In the genomic region with DNA sequence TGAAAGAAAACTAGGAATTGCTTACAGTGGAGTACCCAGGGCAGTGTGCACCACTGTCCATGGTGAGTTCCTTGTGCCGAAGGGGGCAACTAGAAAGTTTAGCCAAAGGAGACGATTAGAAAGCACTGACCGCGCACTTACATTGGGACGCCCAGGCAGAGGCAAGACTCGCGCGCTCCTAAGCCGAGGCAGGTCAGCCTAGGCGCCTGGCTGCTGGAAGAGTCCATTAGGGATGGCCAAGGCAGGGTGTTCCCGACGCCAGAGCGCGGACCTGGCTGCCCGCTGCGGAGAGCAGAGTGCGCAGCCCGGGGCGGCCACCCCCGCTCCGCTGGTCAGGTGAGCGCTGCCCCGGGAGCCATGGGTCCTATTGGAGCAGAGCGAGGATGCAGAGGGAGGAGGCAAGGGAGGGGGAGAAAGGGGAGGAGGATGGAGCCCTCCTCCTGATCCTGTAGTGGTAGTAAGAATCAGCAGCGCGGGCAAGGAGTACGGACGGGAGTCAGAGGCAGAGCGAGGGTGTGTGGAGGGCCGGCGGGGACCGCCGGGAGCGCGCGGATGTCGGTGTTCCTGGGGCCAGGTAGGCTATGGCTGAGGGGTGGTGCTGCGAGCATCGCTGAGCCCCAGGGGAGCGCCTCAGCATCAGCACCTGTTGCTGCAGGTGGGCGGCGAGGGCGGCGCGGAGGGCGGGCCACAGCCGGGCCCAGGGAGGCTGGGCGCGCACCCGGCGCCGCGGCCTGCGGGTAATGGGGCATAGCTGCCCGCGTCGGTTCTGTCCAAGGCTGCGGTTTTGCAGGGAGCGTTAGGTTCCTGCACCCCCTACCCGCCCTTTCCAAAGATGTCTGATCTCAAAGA, we compare ENCODE assay signal across 8 cellular contexts. TPM values are rescaled to one million over a fixed set of nuclear protein-coding genes. Genes with fewer than 3 reads are reported as not detected.
A peak's percentile ranks its signal among the peaks of the same experiment; 100 is the strongest.
DNase-seq lines count a peak whose midpoint lies in the region; ATAC-seq and TF ChIP-seq lines count a peak whose summit lies in the region.

A gene with protein sequence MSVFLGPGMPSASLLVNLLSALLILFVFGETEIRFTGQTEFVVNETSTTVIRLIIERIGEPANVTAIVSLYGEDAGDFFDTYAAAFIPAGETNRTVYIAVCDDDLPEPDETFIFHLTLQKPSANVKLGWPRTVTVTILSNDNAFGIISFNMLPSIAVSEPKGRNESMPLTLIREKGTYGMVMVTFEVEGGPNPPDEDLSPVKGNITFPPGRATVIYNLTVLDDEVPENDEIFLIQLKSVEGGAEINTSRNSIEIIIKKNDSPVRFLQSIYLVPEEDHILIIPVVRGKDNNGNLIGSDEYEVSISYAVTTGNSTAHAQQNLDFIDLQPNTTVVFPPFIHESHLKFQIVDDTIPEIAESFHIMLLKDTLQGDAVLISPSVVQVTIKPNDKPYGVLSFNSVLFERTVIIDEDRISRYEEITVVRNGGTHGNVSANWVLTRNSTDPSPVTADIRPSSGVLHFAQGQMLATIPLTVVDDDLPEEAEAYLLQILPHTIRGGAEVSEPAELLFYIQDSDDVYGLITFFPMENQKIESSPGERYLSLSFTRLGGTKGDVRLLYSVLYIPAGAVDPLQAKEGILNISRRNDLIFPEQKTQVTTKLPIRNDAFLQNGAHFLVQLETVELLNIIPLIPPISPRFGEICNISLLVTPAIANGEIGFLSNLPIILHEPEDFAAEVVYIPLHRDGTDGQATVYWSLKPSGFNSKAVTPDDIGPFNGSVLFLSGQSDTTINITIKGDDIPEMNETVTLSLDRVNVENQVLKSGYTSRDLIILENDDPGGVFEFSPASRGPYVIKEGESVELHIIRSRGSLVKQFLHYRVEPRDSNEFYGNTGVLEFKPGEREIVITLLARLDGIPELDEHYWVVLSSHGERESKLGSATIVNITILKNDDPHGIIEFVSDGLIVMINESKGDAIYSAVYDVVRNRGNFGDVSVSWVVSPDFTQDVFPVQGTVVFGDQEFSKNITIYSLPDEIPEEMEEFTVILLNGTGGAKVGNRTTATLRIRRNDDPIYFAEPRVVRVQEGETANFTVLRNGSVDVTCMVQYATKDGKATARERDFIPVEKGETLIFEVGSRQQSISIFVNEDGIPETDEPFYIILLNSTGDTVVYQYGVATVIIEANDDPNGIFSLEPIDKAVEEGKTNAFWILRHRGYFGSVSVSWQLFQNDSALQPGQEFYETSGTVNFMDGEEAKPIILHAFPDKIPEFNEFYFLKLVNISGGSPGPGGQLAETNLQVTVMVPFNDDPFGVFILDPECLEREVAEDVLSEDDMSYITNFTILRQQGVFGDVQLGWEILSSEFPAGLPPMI (N-terminal part only) (plus strand): TSS at position 454 of the 849 bp plus-strand sequence. CDS start 99 bp downstream, at position 553.

- no peak within 1 kb of the TSS for H3K27ac Mint-ChIP-seq in activated naive CD8-positive, alpha-beta T cell treated with anti-CD3 and anti-CD28 coated beads, Interleukin-2, amount 50 U/mL, for 24 hours

- intact Hi-C loops in heart left ventricle (cut with DNase I) (no loop called here), ovary (cut with DNase I) (no loop called here)

- no peaks in the 10 kb centered on the region for H3K36me3 Mint-ChIP-seq in activated naive CD8-positive, alpha-beta T cell treated with anti-CD3 and anti-CD28 coated beads, Interleukin-2, amount 50 U/mL, for 24 hours (ENCODE audit: low read depth)

- H3K27me3 ChIP-seq in BE2C = peaks cover 93% of the 10 kb centered on the region
- H3K27me3 ChIP-seq in heart left ventricle = peaks cover 7 to 76% (median 37%) of the 10 kb centered on the region in 9 donors
- no peaks in the 10 kb centered on the region for H3K27me3 ChIP-seq in ovary

- no peak for TF ChIP-seq POLR2A in heart left ventricle (IDR thresholded peaks at IDR 0.05)
- no peak for TF ChIP-seq POLR2A in ovary (IDR thresholded peaks at IDR 0.05)

- no peaks in the 10 kb centered on the region for H3K9me3 ChIP-seq in BE2C
- no peaks in the 10 kb centered on the region for H3K9me3 ChIP-seq in heart left ventricle
- H3K9me3 ChIP-seq in ovary = no peaks in the 10 kb centered on the region

- H3K4me1 ChIP-seq in BE2C (no peaks in the 10 kb centered on the region), heart left ventricle (peaks cover 0 to 14% (median 7%) of the 10 kb centered on the region in 12 donors), ovary (ENCODE audit: insufficient read depth) (peaks cover 4% of the 10 kb centered on the region)

- DNase-seq in BE2C (peak; percentile 53), NCI-H2107 treated with DMSO at 0.1 percent for 48 hours (lab: John Stamatoyannopoulos, UW; ENCODE audit: unreplicated experiment) (peak; percentile 80), heart left ventricle (peak in 4 of 5 donors; percentile 7 to 59 (median 30)), ovary (peak; percentile 23 to 58 (median 34))
- DNase-seq in activated naive CD8-positive, alpha-beta T cell treated with anti-CD3 and anti-CD28 coated beads, Interleukin-2, amount 50 U/mL, for 24 hours = peak; percentile 3

- H3K4me3 Mint-ChIP-seq in activated naive CD8-positive, alpha-beta T cell treated with anti-CD3 and anti-CD28 coated beads, Interleukin-2, amount 50 U/mL, for 24 hours = peak within 1 kb of the TSS; percentile 49

- peaks cover 56% of the 10 kb centered on the region for H3K27me3 Mint-ChIP-seq in activated naive CD8-positive, alpha-beta T cell treated with anti-CD3 and anti-CD28 coated beads, Interleukin-2, amount 50 U/mL, for 24 hours

- TF ChIP-seq EP300 in ovary (IDR thresholded peaks at IDR 0.05) = no peak

- no peak for TF ChIP-seq CTCF in BE2C (IDR thresholded peaks at IDR 0.05; ENCODE audit: low read depth, low read length)
- no peak for TF ChIP-seq CTCF in heart left ventricle (IDR thresholded peaks at IDR 0.05)
- TF ChIP-seq CTCF in ovary (IDR thresholded peaks at IDR 0.05) = no peak

- H3K9me3 Mint-ChIP-seq in activated naive CD8-positive, alpha-beta T cell treated with anti-CD3 and anti-CD28 coated beads, Interleukin-2, amount 50 U/mL, for 24 hours = no peaks in the 10 kb centered on the region

- peak; percentile 52 for ATAC-seq in GM19395 (IDR thresholded peaks at IDR 0.05; ENCODE audit: unreplicated experiment)
- peak; percentile 62 for ATAC-seq in activated naive CD8-positive, alpha-beta T cell treated with anti-CD3 and anti-CD28 coated beads, Interleukin-2, amount 50 U/mL, for 24 hours
- ATAC-seq in heart left ventricle = peak; percentile 51 to 96 (median 80)
- ATAC-seq in HG02840 (IDR thresholded peaks at IDR 0.05; ENCODE audit: low FRiP score, unreplicated experiment) = no peak
- no peak for ATAC-seq in HG03521 (IDR thresholded peaks at IDR 0.05; ENCODE audit: unreplicated experiment)

- H3K27ac ChIP-seq in heart left ventricle = no peak within 1 kb of the TSS
- no peak within 1 kb of the TSS for H3K27ac ChIP-seq in ovary

- H3K4me3 ChIP-seq in BE2C (ENCODE audit: low read depth, low read length) (0 out of 2 replicates have a peak within 1 kb of the TSS, but pooled peaks have one; percentile 12), heart left ventricle (peak within 1 kb of the TSS; percentile 10 to 46 (median 39)), ovary (peak within 1 kb of the TSS; percentile 22)

- WGBS in heart left ventricle, 4 donors = 1 to 2% (median 1%) methylated on average over 32 to 60 of the region's 60 CpGs
- WGBS in ovary, 3 donors = 1% methylated on average over 52 to 60 of the region's 60 CpGs

- H3K36me3 ChIP-seq in BE2C (no peaks in the 10 kb centered on the region), heart left ventricle (no peaks in the 10 kb centered on the region), ovary (no peaks in the 10 kb centered on the region)

- H3K4me1 Mint-ChIP-seq in activated naive CD8-positive, alpha-beta T cell treated with anti-CD3 and anti-CD28 coated beads, Interleukin-2, amount 50 U/mL, for 24 hours = peaks cover 8% of the 10 kb centered on the region

RNA-seq across cellular contexts. Expression of the gene that starts here (rescaled TPM):
- polyA plus RNA-seq in BE2C (2012; ENCODE audit: insufficient read depth, insufficient read length, low read depth) = 1.2 TPM
- total RNA-seq in heart left ventricle (under 1 TPM in 2 of 9 donors, not detected in 7; 0.25 to 0.29 TPM), ovary (1 to 10 TPM in 4 of 7 donors, under 1 TPM in 3; 0.74 to 2.3 (median 1.1) TPM)
- polyA plus RNA-seq in heart left ventricle (not detected), ovary (1 to 10 TPM in 1 of 2 donors, under 1 TPM in 1; 0.21 to 2.7 TPM)

Comparison
In these comparisons a context has a peak if more than half of its experiments do, and no peak if none do; other contexts are left out.
1. Peak in DNase-seq, ATAC-seq and H3K4me3 ChIP-seq in heart left ventricle; RNA of the gene not detected or under 1 TPM.
2. DNase-seq: peak in every context shown above with its lines; median percentile 80 in NCI-H2107 treated with DMSO at 0.1 percent for 48 hours; 53 in BE2C; 34 in ovary; 30 in heart left ventricle; 3 in activated naive CD8-positive, alpha-beta T cell treated with anti-CD3 and anti-CD28 coated beads, Interleukin-2, amount 50 U/mL, for 24 hours.
3. ATAC-seq: peak in GM19395 (single experiment) and activated naive CD8-positive, alpha-beta T cell treated with anti-CD3 and anti-CD28 coated beads, Interleukin-2, amount 50 U/mL, for 24 hours (single experiment); none in HG02840 (single experiment) and HG03521 (single experiment).
4. Peak in every context shown above with its lines, with median percentiles within 50 percentile points of each other: H3K4me3 ChIP-seq.